Comparison of ENCODE assay signal across 1 cellular context in the genomic region with DNA sequence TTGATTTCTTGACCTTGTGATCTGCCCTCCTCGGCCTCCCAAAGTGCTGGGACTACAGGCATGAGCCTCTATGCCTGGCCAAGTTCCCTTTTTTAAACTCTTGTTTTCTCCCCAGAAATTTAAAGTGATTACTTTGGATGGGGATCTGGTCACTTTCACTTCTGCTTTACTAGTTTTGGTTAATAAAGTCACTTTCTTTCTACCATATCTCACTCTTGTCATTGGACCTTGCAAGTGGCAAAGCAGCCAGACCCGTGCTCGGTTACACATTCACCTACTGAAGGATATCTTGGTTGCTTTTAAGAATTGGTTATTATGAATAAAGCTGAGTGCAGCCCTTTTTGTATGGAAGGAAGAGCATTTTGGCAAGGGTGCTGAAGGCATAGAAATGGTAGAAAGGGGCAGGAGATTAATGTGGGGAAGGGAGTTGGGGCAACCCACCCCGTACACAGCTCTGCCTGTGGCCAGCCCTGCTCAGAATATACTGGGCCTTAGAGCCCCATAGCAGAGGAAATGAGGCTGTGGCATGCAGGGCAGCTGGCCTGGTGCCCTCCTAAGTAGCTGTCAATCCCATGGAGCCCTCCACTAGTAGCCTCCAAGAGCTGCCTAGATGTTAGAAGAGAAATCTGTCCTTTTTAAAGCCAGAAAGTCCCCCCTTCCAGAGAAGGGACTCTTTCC.
TF ChIP-seq lines count a peak whose summit lies in the region.

No MANE protein-coding gene starts in this region.

TF ChIP-seq in GM12878, 131 proteins besides CTCF, POLR2A, EP300 and RAD21 (continued from another document and continues in another):
- TF ChIP-seq, protein P1, sequence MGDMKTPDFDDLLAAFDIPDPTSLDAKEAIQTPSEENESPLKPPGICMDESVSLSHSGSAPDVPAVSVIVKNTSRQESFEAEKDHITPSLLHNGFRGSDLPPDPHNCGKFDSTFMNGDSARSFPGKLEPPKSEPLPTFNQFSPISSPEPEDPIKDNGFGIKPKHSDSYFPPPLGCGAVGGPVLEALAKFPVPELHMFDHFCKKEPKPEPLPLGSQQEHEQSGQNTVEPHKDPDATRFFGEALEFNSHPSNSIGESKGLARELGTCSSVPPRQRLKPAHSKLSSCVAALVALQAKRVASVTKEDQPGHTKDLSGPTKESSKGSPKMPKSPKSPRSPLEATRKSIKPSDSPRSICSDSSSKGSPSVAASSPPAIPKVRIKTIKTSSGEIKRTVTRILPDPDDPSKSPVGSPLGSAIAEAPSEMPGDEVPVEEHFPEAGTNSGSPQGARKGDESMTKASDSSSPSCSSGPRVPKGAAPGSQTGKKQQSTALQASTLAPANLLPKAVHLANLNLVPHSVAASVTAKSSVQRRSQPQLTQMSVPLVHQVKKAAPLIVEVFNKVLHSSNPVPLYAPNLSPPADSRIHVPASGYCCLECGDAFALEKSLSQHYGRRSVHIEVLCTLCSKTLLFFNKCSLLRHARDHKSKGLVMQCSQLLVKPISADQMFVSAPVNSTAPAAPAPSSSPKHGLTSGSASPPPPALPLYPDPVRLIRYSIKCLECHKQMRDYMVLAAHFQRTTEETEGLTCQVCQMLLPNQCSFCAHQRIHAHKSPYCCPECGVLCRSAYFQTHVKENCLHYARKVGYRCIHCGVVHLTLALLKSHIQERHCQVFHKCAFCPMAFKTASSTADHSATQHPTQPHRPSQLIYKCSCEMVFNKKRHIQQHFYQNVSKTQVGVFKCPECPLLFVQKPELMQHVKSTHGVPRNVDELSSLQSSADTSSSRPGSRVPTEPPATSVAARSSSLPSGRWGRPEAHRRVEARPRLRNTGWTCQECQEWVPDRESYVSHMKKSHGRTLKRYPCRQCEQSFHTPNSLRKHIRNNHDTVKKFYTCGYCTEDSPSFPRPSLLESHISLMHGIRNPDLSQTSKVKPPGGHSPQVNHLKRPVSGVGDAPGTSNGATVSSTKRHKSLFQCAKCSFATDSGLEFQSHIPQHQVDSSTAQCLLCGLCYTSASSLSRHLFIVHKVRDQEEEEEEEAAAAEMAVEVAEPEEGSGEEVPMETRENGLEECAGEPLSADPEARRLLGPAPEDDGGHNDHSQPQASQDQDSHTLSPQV (IDR thresholded peaks at IDR 0.05), result no peak
- no peak for TF ChIP-seq STAT1 (conservative IDR thresholded peaks at IDR 0.05)
- TF ChIP-seq CREB1 (IDR thresholded peaks at IDR 0.05; ENCODE audit: low read depth), result 0 out of 2 replicates have a peak, but pooled peaks have one; percentile 14
- TF ChIP-seq, protein P2, sequence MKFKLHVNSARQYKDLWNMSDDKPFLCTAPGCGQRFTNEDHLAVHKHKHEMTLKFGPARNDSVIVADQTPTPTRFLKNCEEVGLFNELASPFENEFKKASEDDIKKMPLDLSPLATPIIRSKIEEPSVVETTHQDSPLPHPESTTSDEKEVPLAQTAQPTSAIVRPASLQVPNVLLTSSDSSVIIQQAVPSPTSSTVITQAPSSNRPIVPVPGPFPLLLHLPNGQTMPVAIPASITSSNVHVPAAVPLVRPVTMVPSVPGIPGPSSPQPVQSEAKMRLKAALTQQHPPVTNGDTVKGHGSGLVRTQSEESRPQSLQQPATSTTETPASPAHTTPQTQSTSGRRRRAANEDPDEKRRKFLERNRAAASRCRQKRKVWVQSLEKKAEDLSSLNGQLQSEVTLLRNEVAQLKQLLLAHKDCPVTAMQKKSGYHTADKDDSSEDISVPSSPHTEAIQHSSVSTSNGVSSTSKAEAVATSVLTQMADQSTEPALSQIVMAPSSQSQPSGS (IDR thresholded peaks at IDR 0.05; ENCODE audit: low read length), result peak; percentile 60
- TF ChIP-seq, protein P3, sequence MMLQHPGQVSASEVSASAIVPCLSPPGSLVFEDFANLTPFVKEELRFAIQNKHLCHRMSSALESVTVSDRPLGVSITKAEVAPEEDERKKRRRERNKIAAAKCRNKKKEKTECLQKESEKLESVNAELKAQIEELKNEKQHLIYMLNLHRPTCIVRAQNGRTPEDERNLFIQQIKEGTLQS (IDR thresholded peaks at IDR 0.05; ENCODE audit: borderline replicate concordance, extremely low read depth, low read depth, low read length), result no peak
- TF ChIP-seq SP1 (IDR thresholded peaks at IDR 0.05; ENCODE audit: low read depth, low read length), result no peak
- TF ChIP-seq, protein P4, sequence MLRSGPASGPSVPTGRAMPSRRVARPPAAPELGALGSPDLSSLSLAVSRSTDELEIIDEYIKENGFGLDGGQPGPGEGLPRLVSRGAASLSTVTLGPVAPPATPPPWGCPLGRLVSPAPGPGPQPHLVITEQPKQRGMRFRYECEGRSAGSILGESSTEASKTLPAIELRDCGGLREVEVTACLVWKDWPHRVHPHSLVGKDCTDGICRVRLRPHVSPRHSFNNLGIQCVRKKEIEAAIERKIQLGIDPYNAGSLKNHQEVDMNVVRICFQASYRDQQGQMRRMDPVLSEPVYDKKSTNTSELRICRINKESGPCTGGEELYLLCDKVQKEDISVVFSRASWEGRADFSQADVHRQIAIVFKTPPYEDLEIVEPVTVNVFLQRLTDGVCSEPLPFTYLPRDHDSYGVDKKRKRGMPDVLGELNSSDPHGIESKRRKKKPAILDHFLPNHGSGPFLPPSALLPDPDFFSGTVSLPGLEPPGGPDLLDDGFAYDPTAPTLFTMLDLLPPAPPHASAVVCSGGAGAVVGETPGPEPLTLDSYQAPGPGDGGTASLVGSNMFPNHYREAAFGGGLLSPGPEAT (IDR thresholded peaks at IDR 0.05; ENCODE audit: low read depth), result peak; percentile 97
- TF ChIP-seq ZZZ3 (IDR thresholded peaks at IDR 0.05; ENCODE audit: control insufficient read depth, insufficient read length, low read depth), result no peak
- TF ChIP-seq FOS (IDR thresholded peaks at IDR 0.05; ENCODE audit: borderline replicate concordance, extremely low read depth, insufficient read length), result no peak
- TF ChIP-seq TBL1XR1 (IDR thresholded peaks at IDR 0.05; ENCODE audit: low read depth, low read length), result no peak
- TF ChIP-seq, protein P5, sequence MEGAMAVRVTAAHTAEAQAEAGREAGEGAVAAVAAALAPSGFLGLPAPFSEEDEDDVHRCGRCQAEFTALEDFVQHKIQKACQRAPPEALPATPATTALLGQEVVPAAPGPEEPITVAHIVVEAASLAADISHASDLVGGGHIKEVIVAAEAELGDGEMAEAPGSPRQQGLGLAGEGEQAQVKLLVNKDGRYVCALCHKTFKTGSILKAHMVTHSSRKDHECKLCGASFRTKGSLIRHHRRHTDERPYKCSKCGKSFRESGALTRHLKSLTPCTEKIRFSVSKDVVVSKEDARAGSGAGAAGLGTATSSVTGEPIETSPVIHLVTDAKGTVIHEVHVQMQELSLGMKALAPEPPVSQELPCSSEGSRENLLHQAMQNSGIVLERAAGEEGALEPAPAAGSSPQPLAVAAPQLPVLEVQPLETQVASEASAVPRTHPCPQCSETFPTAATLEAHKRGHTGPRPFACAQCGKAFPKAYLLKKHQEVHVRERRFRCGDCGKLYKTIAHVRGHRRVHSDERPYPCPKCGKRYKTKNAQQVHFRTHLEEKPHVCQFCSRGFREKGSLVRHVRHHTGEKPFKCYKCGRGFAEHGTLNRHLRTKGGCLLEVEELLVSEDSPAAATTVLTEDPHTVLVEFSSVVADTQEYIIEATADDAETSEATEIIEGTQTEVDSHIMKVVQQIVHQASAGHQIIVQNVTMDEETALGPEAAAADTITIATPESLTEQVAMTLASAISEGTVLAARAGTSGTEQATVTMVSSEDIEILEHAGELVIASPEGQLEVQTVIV (IDR thresholded peaks at IDR 0.05; ENCODE audit: borderline replicate concordance, partially characterized antibody), result no peak
- no peak for TF ChIP-seq TCF3 (IDR thresholded peaks at IDR 0.05; ENCODE audit: borderline replicate concordance, insufficient read depth, low read depth, low read length)
- TF ChIP-seq NR2C2 (IDR thresholded peaks at IDR 0.05; ENCODE audit: borderline replicate concordance, control insufficient read depth, insufficient read length, low read depth), result no peak
- TF ChIP-seq YY1 (IDR thresholded peaks at IDR 0.05; ENCODE audit: low read depth, low read length), result no peak
- TF ChIP-seq JUND (IDR thresholded peaks at IDR 0.05; ENCODE audit: low read depth, low read length), result no peak
- peak; percentile 83 for TF ChIP-seq ATF7 (IDR thresholded peaks at IDR 0.05; ENCODE audit: low read depth)
- no peak for TF ChIP-seq CBX5 (IDR thresholded peaks at IDR 0.05; ENCODE audit: low read depth)
- no peak for TF ChIP-seq POLR2AphosphoS5 (IDR thresholded peaks at IDR 0.05; ENCODE audit: low read length)
- TF ChIP-seq TCF12 (IDR thresholded peaks at IDR 0.05; ENCODE audit: low read depth, low read length), result no peak
- TF ChIP-seq ZNF384 (IDR thresholded peaks at IDR 0.05; ENCODE audit: borderline replicate concordance, low read depth, low read length), result no peak
- peak; percentile 82 for TF ChIP-seq NBN (IDR thresholded peaks at IDR 0.05)
- TF ChIP-seq ZNF274 (IDR thresholded peaks at IDR 0.05; ENCODE audit: insufficient read depth, insufficient read length), result no peak
- peak; percentile 90; the same call in 1 of the 2 replicates for TF ChIP-seq BACH1 (IDR thresholded peaks at IDR 0.05; ENCODE audit: borderline replicate concordance)
- TF ChIP-seq PAX5 (IDR thresholded peaks at IDR 0.05; ENCODE audit: borderline replicate concordance, low read depth, low read length), result no peak
- peak; percentile 87 for TF ChIP-seq NR2F1 (conservative IDR thresholded peaks at IDR 0.05)
- TF ChIP-seq ZNF207 (IDR thresholded peaks at IDR 0.05; ENCODE audit: borderline replicate concordance), result no peak
- TF ChIP-seq, protein P6, sequence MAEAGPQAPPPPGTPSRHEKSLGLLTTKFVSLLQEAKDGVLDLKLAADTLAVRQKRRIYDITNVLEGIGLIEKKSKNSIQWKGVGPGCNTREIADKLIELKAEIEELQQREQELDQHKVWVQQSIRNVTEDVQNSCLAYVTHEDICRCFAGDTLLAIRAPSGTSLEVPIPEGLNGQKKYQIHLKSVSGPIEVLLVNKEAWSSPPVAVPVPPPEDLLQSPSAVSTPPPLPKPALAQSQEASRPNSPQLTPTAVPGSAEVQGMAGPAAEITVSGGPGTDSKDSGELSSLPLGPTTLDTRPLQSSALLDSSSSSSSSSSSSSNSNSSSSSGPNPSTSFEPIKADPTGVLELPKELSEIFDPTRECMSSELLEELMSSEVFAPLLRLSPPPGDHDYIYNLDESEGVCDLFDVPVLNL (IDR thresholded peaks at IDR 0.05; ENCODE audit: low read depth, low read length), result no peak
- TF ChIP-seq, protein P7, sequence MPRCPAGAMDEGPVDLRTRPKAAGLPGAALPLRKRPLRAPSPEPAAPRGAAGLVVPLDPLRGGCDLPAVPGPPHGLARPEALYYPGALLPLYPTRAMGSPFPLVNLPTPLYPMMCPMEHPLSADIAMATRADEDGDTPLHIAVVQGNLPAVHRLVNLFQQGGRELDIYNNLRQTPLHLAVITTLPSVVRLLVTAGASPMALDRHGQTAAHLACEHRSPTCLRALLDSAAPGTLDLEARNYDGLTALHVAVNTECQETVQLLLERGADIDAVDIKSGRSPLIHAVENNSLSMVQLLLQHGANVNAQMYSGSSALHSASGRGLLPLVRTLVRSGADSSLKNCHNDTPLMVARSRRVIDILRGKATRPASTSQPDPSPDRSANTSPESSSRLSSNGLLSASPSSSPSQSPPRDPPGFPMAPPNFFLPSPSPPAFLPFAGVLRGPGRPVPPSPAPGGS (IDR thresholded peaks at IDR 0.05; ENCODE audit: borderline replicate concordance, insufficient read depth, low read depth, low read length, poor library complexity, severe bottlenecking), result no peak
- peak in 1 of 2 experiments; percentile 27; a peak in 1 of 4 replicates for TF ChIP-seq SRF (IDR thresholded peaks at IDR 0.05; ENCODE audit: low read depth in 2 of 2, low read length in 2 of 2)
- no peak; the same call in 1 of the 2 replicates for TF ChIP-seq MXI1 (IDR thresholded peaks at IDR 0.05; ENCODE audit: low read depth, low read length)
- peak; percentile 69 for TF ChIP-seq BCL11A (IDR thresholded peaks at IDR 0.05; ENCODE audit: low read depth, low read length)
- no peak for TF ChIP-seq TCF7 (IDR thresholded peaks at IDR 0.05; ENCODE audit: borderline replicate concordance)
- TF ChIP-seq PML (IDR thresholded peaks at IDR 0.05; ENCODE audit: low read length), result no peak
- no peak for TF ChIP-seq STAT3 (IDR thresholded peaks at IDR 0.05; ENCODE audit: low read depth, low read length)
- TF ChIP-seq FOXM1 (IDR thresholded peaks at IDR 0.05; ENCODE audit: low read depth, low read length), result no peak
- TF ChIP-seq SPI1 (IDR thresholded peaks at IDR 0.05; ENCODE audit: borderline replicate concordance, insufficient read depth, low read depth, low read length), result peak; percentile 97
- TF ChIP-seq, protein P8, sequence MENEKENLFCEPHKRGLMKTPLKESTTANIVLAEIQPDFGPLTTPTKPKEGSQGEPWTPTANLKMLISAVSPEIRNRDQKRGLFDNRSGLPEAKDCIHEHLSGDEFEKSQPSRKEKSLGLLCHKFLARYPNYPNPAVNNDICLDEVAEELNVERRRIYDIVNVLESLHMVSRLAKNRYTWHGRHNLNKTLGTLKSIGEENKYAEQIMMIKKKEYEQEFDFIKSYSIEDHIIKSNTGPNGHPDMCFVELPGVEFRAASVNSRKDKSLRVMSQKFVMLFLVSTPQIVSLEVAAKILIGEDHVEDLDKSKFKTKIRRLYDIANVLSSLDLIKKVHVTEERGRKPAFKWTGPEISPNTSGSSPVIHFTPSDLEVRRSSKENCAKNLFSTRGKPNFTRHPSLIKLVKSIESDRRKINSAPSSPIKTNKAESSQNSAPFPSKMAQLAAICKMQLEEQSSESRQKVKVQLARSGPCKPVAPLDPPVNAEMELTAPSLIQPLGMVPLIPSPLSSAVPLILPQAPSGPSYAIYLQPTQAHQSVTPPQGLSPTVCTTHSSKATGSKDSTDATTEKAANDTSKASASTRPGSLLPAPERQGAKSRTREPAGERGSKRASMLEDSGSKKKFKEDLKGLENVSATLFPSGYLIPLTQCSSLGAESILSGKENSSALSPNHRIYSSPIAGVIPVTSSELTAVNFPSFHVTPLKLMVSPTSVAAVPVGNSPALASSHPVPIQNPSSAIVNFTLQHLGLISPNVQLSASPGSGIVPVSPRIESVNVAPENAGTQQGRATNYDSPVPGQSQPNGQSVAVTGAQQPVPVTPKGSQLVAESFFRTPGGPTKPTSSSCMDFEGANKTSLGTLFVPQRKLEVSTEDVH (IDR thresholded peaks at IDR 0.05; ENCODE audit: low read depth, partially characterized antibody), result no peak
- TF ChIP-seq, protein P9, sequence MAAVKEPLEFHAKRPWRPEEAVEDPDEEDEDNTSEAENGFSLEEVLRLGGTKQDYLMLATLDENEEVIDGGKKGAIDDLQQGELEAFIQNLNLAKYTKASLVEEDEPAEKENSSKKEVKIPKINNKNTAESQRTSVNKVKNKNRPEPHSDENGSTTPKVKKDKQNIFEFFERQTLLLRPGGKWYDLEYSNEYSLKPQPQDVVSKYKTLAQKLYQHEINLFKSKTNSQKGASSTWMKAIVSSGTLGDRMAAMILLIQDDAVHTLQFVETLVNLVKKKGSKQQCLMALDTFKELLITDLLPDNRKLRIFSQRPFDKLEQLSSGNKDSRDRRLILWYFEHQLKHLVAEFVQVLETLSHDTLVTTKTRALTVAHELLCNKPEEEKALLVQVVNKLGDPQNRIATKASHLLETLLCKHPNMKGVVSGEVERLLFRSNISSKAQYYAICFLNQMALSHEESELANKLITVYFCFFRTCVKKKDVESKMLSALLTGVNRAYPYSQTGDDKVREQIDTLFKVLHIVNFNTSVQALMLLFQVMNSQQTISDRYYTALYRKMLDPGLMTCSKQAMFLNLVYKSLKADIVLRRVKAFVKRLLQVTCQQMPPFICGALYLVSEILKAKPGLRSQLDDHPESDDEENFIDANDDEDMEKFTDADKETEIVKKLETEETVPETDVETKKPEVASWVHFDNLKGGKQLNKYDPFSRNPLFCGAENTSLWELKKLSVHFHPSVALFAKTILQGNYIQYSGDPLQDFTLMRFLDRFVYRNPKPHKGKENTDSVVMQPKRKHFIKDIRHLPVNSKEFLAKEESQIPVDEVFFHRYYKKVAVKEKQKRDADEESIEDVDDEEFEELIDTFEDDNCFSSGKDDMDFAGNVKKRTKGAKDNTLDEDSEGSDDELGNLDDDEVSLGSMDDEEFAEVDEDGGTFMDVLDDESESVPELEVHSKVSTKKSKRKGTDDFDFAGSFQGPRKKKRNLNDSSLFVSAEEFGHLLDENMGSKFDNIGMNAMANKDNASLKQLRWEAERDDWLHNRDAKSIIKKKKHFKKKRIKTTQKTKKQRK (IDR thresholded peaks at IDR 0.05; ENCODE audit: low read depth, low read length), result no peak
